8 cellular contexts compared by ENCODE assay signal in genomic region chr17:44314869-44315661, GRCh38. TPM values are rescaled to one million over a fixed set of nuclear protein-coding genes. Genes with fewer than 3 reads are reported as not detected.
DNase-seq lines count a peak whose midpoint lies in the region; ATAC-seq lines count a peak whose summit lies in the region.

No MANE protein-coding gene starts in this region.

- intact Hi-C loops in activated T-helper 2 cell treated with anti-CD3 and anti-CD28 coated beads, Interferon-gamma antibody, Interleukin-2, Interleukin-4, amounts not matched to agents 10 μg/mL and 5 μg/mL and 100 μg/mL, durations not matched to agents 14 hours and 24 hours and 36 hours (cut with micrococcal nuclease), result no loop called here

- no peak overlapping the region for H3K27ac ChIP-seq in iPS DF 6.9 (ENCODE audit: low read length)

- H3K36me3 Mint-ChIP-seq in activated T-helper 2 cell treated with anti-CD3 and anti-CD28 coated beads, Interferon-gamma antibody, Interleukin-2, Interleukin-4, amounts not matched to agents 10 μg/mL and 5 μg/mL and 100 μg/mL, durations not matched to agents 14 hours and 24 hours and 36 hours (ENCODE audit: low read depth), result peaks cover 15% of the 10 kb centered on the region

- H3K27me3 ChIP-seq in iPS DF 6.9 (ENCODE audit: control insufficient read depth, insufficient read depth, low read length), result peaks cover 3% of the 10 kb centered on the region; the same call in 1 of the 2 replicates

- H3K4me1 ChIP-seq in iPS DF 6.9 (ENCODE audit: control insufficient read depth, insufficient read depth, low read length), result peaks cover 5% of the 10 kb centered on the region

- peaks cover 8% of the 10 kb centered on the region for H3K4me1 Mint-ChIP-seq in activated T-helper 2 cell treated with anti-CD3 and anti-CD28 coated beads, Interferon-gamma antibody, Interleukin-2, Interleukin-4, amounts not matched to agents 10 μg/mL and 5 μg/mL and 100 μg/mL, durations not matched to agents 14 hours and 24 hours and 36 hours (ENCODE audit: low read depth)

- H3K4me3 ChIP-seq in iPS DF 6.9 (ENCODE audit: low read length), result peak overlapping the region; percentile 74

- WGBS in iPS DF 6.9 (ENCODE audit: insufficient coverage, insufficient read length), result no CpG with 5 or more reads among the region's 81 CpGs

- H3K4me3 Mint-ChIP-seq in activated T-helper 2 cell treated with anti-CD3 and anti-CD28 coated beads, Interferon-gamma antibody, Interleukin-2, Interleukin-4, amounts not matched to agents 10 μg/mL and 5 μg/mL and 100 μg/mL, durations not matched to agents 14 hours and 24 hours and 36 hours (ENCODE audit: low read depth), result peak overlapping the region; percentile 61

- H3K27me3 Mint-ChIP-seq in activated T-helper 2 cell treated with anti-CD3 and anti-CD28 coated beads, Interferon-gamma antibody, Interleukin-2, Interleukin-4, amounts not matched to agents 10 μg/mL and 5 μg/mL and 100 μg/mL, durations not matched to agents 14 hours and 24 hours and 36 hours (ENCODE audit: low read depth), result peaks cover 36% of the 10 kb centered on the region

- no peaks in the 10 kb centered on the region for H3K9me3 ChIP-seq in iPS DF 6.9 (ENCODE audit: control insufficient read depth, insufficient read depth, low read length)

- H3K9me3 Mint-ChIP-seq in activated T-helper 2 cell treated with anti-CD3 and anti-CD28 coated beads, Interferon-gamma antibody, Interleukin-2, Interleukin-4, amounts not matched to agents 10 μg/mL and 5 μg/mL and 100 μg/mL, durations not matched to agents 14 hours and 24 hours and 36 hours, result no peaks in the 10 kb centered on the region

- H3K36me3 ChIP-seq in iPS DF 6.9 (ENCODE audit: control insufficient read depth, insufficient read depth, low read length), result peaks cover 7% of the 10 kb centered on the region

- ATAC-seq in GM18502 (IDR thresholded peaks at IDR 0.05; ENCODE audit: poor library complexity, unreplicated experiment) (no peak), GM21390 (IDR thresholded peaks at IDR 0.05; ENCODE audit: unreplicated experiment) (no peak)

- H3K27ac Mint-ChIP-seq in activated T-helper 2 cell treated with anti-CD3 and anti-CD28 coated beads, Interferon-gamma antibody, Interleukin-2, Interleukin-4, amounts not matched to agents 10 μg/mL and 5 μg/mL and 100 μg/mL, durations not matched to agents 14 hours and 24 hours and 36 hours, result no peak overlapping the region

- DNase-seq in DMS79 (lab: John Stamatoyannopoulos, UW) (peak; percentile 70), NCI-H1092 (lab: John Stamatoyannopoulos, UW) (peak; percentile 22), iPS DF 6.9 (ENCODE audit: low read depth, low spot score) (no peak)
- DNase-seq in activated T-helper 2 cell treated with anti-CD3 and anti-CD28 coated beads, Interferon-gamma antibody, Interleukin-2, Interleukin-4, amounts not matched to agents 10 μg/mL and 5 μg/mL and 100 μg/mL, durations not matched to agents 14 hours and 24 hours and 36 hours (ENCODE audit: low spot score), result no peak
- peak in 2 of 3 donors; percentile 29 to 47 for DNase-seq in stimulated activated CD4-positive, alpha-beta T cell treated with anti-CD3 and anti-CD28 coated beads, TNF-alpha, amount 100 ng/mL, for 48 hours (ENCODE audit: low read depth in 3 of 3)
- no peak for DNase-seq in effector CD8-positive, alpha-beta T cell (lab: John Stamatoyannopoulos, UW)

RNA-seq across cellular contexts. Expression of gene RUNDC3A, which starts 6.7 kb away (rescaled TPM):
- total RNA-seq in activated T-helper 2 cell treated with anti-CD3 and anti-CD28 coated beads, Interferon-gamma antibody, Interleukin-2, Interleukin-4, amounts not matched to agents 10 μg/mL and 5 μg/mL and 100 μg/mL, durations not matched to agents 14 hours and 24 hours and 36 hours, result 0.16 and 0.18 TPM in 2 replicates

RNA-seq across cellular contexts. Expression of gene SLC25A39, which starts 9.6 kb away (rescaled TPM):
- 132 and 141 TPM in 2 replicates for total RNA-seq in activated T-helper 2 cell treated with anti-CD3 and anti-CD28 coated beads, Interferon-gamma antibody, Interleukin-2, Interleukin-4, amounts not matched to agents 10 μg/mL and 5 μg/mL and 100 μg/mL, durations not matched to agents 14 hours and 24 hours and 36 hours

RNA-seq across cellular contexts. Expression of gene GRN, which starts 30.0 kb away (rescaled TPM):
- total RNA-seq in activated T-helper 2 cell treated with anti-CD3 and anti-CD28 coated beads, Interferon-gamma antibody, Interleukin-2, Interleukin-4, amounts not matched to agents 10 μg/mL and 5 μg/mL and 100 μg/mL, durations not matched to agents 14 hours and 24 hours and 36 hours, result 37.8 and 41.4 TPM in 2 replicates

RNA-seq across cellular contexts. Expression of gene SLC4A1, which starts 47.1 kb away (rescaled TPM):
- not detected in 2 replicates for total RNA-seq in activated T-helper 2 cell treated with anti-CD3 and anti-CD28 coated beads, Interferon-gamma antibody, Interleukin-2, Interleukin-4, amounts not matched to agents 10 μg/mL and 5 μg/mL and 100 μg/mL, durations not matched to agents 14 hours and 24 hours and 36 hours

RNA-seq across cellular contexts. Expression of gene FAM171A2, which starts 48.6 kb away (rescaled TPM):
- 0.32 and 1.0 TPM in 2 replicates for total RNA-seq in activated T-helper 2 cell treated with anti-CD3 and anti-CD28 coated beads, Interferon-gamma antibody, Interleukin-2, Interleukin-4, amounts not matched to agents 10 μg/mL and 5 μg/mL and 100 μg/mL, durations not matched to agents 14 hours and 24 hours and 36 hours

Comparison
In these comparisons a context has a peak if more than half of its experiments do, and no peak if none do; other contexts are left out.
1. DNase-seq: peak in DMS79 (single experiment), NCI-H1092 (single experiment) and stimulated activated CD4-positive, alpha-beta T cell treated with anti-CD3 and anti-CD28 coated beads, TNF-alpha, amount 100 ng/mL, for 48 hours (2 of 3); none in activated T-helper 2 cell treated with anti-CD3 and anti-CD28 coated beads, Interferon-gamma antibody, Interleukin-2, Interleukin-4, amounts not matched to agents 10 μg/mL and 5 μg/mL and 100 μg/mL, durations not matched to agents 14 hours and 24 hours and 36 hours (single experiment), iPS DF 6.9 (single experiment) and effector CD8-positive, alpha-beta T cell (single experiment).